8 cellular contexts compared by ENCODE assay signal in genomic region chr2:219219113-219219696, GRCh38. TPM values are rescaled to one million over a fixed set of nuclear protein-coding genes. Genes with fewer than 3 reads are reported as not detected.
DNase-seq lines count a peak whose midpoint lies in the region; ATAC-seq and TF ChIP-seq lines count a peak whose summit lies in the region.

No MANE protein-coding gene starts in this region.

- no peak for DNase-seq in CD8-positive, alpha-beta T cell
- DNase-seq in PC-9 (no peak), epithelial cell of proximal tubule (ENCODE audit: low read depth) (no peak), osteocyte (ENCODE audit: extremely low spot score, unreplicated experiment) (no peak), AML-193 (lab: John Stamatoyannopoulos, UW) (no peak), DMS53 treated with DMSO at 0.1 percent for 48 hours (lab: John Stamatoyannopoulos, UW; ENCODE audit: unreplicated experiment) (no peak)

- peak overlapping the region; percentile 91 for H3K4me2 ChIP-seq in PC-9

- CTCF ChIA-PET in CD8-positive, alpha-beta T cell (lab: Charles Lee), result interaction anchor here (0.7 to 20.3 kb wide), 11 partner anchors 11 to 76 kb away, joined by 3 to 228 read pairs (median 4); partner anchors contain the start of genes ANKZF1, CNPPD1, NHEJ1 and SLC23A3
- CTCF ChIA-PET in PC-9 (lab: Charles Lee), result interaction anchor here (0.7 kb wide), 1 partner anchor 43 kb away, joined by 5 read pairs; the partner anchor contains the start of gene CNPPD1

- ATAC-seq in CD8-positive, alpha-beta T cell, result no peak
- ATAC-seq in GM21717 (IDR thresholded peaks at IDR 0.05; ENCODE audit: unreplicated experiment) (no peak), GM18517 (IDR thresholded peaks at IDR 0.05; ENCODE audit: unreplicated experiment) (no peak)

- peak overlapping the region; percentile 82 for H3K4me3 Mint-ChIP-seq in CD8-positive, alpha-beta T cell
- peak overlapping the region; percentile 83 for H3K4me3 Mint-ChIP-seq in osteocyte (ENCODE audit: unreplicated experiment)

- intact Hi-C loops in CD8-positive, alpha-beta T cell (cut with DNase I, micrococcal nuclease), result loop anchor here (1.0 to 10.0 kb wide), 4 partner anchors 9 to 194 kb away; partner anchors contain the start of genes DNAJB2 (in 1 of the 2) and NHEJ1 (in 1 of the 2)
- intact Hi-C loops in PC-9 (cut with micrococcal nuclease; ENCODE audit: unreplicated experiment), result loop anchor here (1.0 to 2.0 kb wide), 2 partner anchors 10 to 58 kb away; partner anchors contain the start of genes ANKZF1, ATG9A and NHEJ1

- peaks cover 23% of the 10 kb centered on the region for H3K4me1 ChIP-seq in CD8-positive, alpha-beta T cell (ENCODE audit: insufficient read depth, low read length)
- H3K4me1 ChIP-seq in PC-9 (replicated peaks; ENCODE audit: insufficient read depth), result peaks cover 13% of the 10 kb centered on the region

- H3K36me3 Mint-ChIP-seq in CD8-positive, alpha-beta T cell, result peaks cover 47% of the 10 kb centered on the region
- H3K36me3 Mint-ChIP-seq in osteocyte (ENCODE audit: unreplicated experiment), result peaks cover 27% of the 10 kb centered on the region

- peak overlapping the region; percentile 43 for H3K27ac ChIP-seq in CD8-positive, alpha-beta T cell (ENCODE audit: low read depth, low read length)
- no peak overlapping the region for H3K27ac ChIP-seq in PC-9

- no peaks in the 10 kb centered on the region for H3K27me3 Mint-ChIP-seq in CD8-positive, alpha-beta T cell (ENCODE audit: low read depth)
- H3K27me3 Mint-ChIP-seq in osteocyte (ENCODE audit: unreplicated experiment), result no peaks in the 10 kb centered on the region

- peaks cover 7% of the 10 kb centered on the region for H3K79me2 ChIP-seq in PC-9 (ENCODE audit: low read depth)

- no peaks in the 10 kb centered on the region for H3K27me3 ChIP-seq in CD8-positive, alpha-beta T cell (ENCODE audit: insufficient read depth, low read length)
- H3K27me3 ChIP-seq in PC-9 (ENCODE audit: insufficient read depth, low read depth), result no peaks in the 10 kb centered on the region

- H3K27ac Mint-ChIP-seq in CD8-positive, alpha-beta T cell, result peak overlapping the region; percentile 62
- H3K27ac Mint-ChIP-seq in osteocyte (ENCODE audit: unreplicated experiment), result peak overlapping the region; percentile 99

- TF ChIP-seq CTCF in CD8-positive, alpha-beta T cell (IDR thresholded peaks at IDR 0.05), result no peak
- TF ChIP-seq CTCF in PC-9 (conservative IDR thresholded peaks at IDR 0.05), result no peak
- no peak for TF ChIP-seq CTCF in epithelial cell of proximal tubule (conservative IDR thresholded peaks at IDR 0.05; ENCODE audit: low read depth, low read length)
- no peak for TF ChIP-seq CTCF in osteocyte (IDR thresholded peaks at IDR 0.05)

- H4K20me1 ChIP-seq in PC-9 (ENCODE audit: insufficient read depth), result no peaks in the 10 kb centered on the region

- H3K4me3 ChIP-seq in CD8-positive, alpha-beta T cell (ENCODE audit: low read depth, low read length), result peak overlapping the region; percentile 87
- peak overlapping the region; percentile 64; the same call in 1 of the 2 replicates for H3K4me3 ChIP-seq in PC-9
- peak overlapping the region; percentile 62 for H3K4me3 ChIP-seq in epithelial cell of proximal tubule (ENCODE audit: low read depth, low read length)

- peaks cover 34% of the 10 kb centered on the region for H3K36me3 ChIP-seq in CD8-positive, alpha-beta T cell (ENCODE audit: insufficient read depth, low read length)
- no peaks in the 10 kb centered on the region for H3K36me3 ChIP-seq in PC-9 (ENCODE audit: low read depth)

- BruUV-seq in PC-9 (replicated peaks; lab: Mats Ljungman, UMichigan), result no TSS peak

- peaks cover 16% of the 10 kb centered on the region; the same call in 1 of the 2 replicates for H3F3A ChIP-seq in PC-9 (ENCODE audit: insufficient read depth, low read depth)

- POLR2A ChIA-PET in CD8-positive, alpha-beta T cell (lab: Charles Lee), result interaction anchor here (1.0 to 3.2 kb wide), 13 partner anchors 10 to 170 kb away, joined by 3 to 34 read pairs (median 5); partner anchors contain the start of genes ANKZF1, ATG9A, CNPPD1 and DNAJB2
- POLR2A ChIA-PET in PC-9 (lab: Charles Lee; ENCODE audit: unreplicated experiment), result interaction anchor here (0.6 to 0.7 kb wide), 5 partner anchors 21 to 188 kb away, joined by 3 to 12 read pairs (median 4); no protein-coding TSS in a partner anchor

- H2AFZ ChIP-seq in PC-9, result no peak overlapping the region; the same call in 1 of the 2 replicates

- no peaks in the 10 kb centered on the region for H3K9me3 Mint-ChIP-seq in CD8-positive, alpha-beta T cell
- H3K9me3 Mint-ChIP-seq in osteocyte (ENCODE audit: unreplicated experiment), result no peaks in the 10 kb centered on the region

- H3K4me1 Mint-ChIP-seq in CD8-positive, alpha-beta T cell (ENCODE audit: low read depth), result peaks cover 19% of the 10 kb centered on the region
- peaks cover 25% of the 10 kb centered on the region for H3K4me1 Mint-ChIP-seq in osteocyte (ENCODE audit: unreplicated experiment)

- H3K9me2 ChIP-seq in PC-9 (ENCODE audit: insufficient read depth), result no peaks in the 10 kb centered on the region

- H3K9me3 ChIP-seq in CD8-positive, alpha-beta T cell (ENCODE audit: low read length), result no peaks in the 10 kb centered on the region
- H3K9me3 ChIP-seq in PC-9 (ENCODE audit: insufficient read depth, low read depth), result no peaks in the 10 kb centered on the region

RNA-seq across cellular contexts. Expression of gene ABCB6, which starts 0.4 kb away (rescaled TPM):
- total RNA-seq in CD8-positive, alpha-beta T cell, result 1 to 10 TPM; 3.4 to 3.5 TPM
- total RNA-seq in PC-9 (2021) (33.7 and 41.4 TPM in 2 replicates), epithelial cell of proximal tubule (9.3 and 11.7 TPM in 2 replicates), osteocyte (27.5 and 30.0 TPM in 2 replicates)

RNA-seq across cellular contexts. Expression of gene ATG9A, which starts 10.2 kb away (rescaled TPM):
- 100 to 1,000 TPM; 103 to 116 TPM for total RNA-seq in CD8-positive, alpha-beta T cell
- 56.0 and 64.5 TPM in 2 replicates for total RNA-seq in PC-9 (2021)
- total RNA-seq in epithelial cell of proximal tubule, result 34.1 and 52.9 TPM in 2 replicates
- 83.6 and 95.2 TPM in 2 replicates for total RNA-seq in osteocyte

RNA-seq across cellular contexts. Expression of gene ANKZF1, which starts 10.4 kb away (rescaled TPM):
- 10 to 100 TPM; 97.4 to 99.5 TPM for total RNA-seq in CD8-positive, alpha-beta T cell
- total RNA-seq in PC-9 (2021), result 62.2 and 65.1 TPM in 2 replicates
- 20.3 and 50.3 TPM in 2 replicates for total RNA-seq in epithelial cell of proximal tubule
- 44.8 and 55.6 TPM in 2 replicates for total RNA-seq in osteocyte

RNA-seq across cellular contexts. Expression of gene ZFAND2B, which starts 12.6 kb away (rescaled TPM):
- 10 to 100 TPM; 74.3 to 78.7 TPM for total RNA-seq in CD8-positive, alpha-beta T cell
- total RNA-seq in PC-9 (2021), result 24.6 and 39.4 TPM in 2 replicates
- 29.7 and 31.6 TPM in 2 replicates for total RNA-seq in epithelial cell of proximal tubule
- 30.0 and 31.4 TPM in 2 replicates for total RNA-seq in osteocyte

RNA-seq across cellular contexts. Expression of gene GLB1L, which starts 26.0 kb away (rescaled TPM):
- 1 to 10 TPM; 1.7 to 2.8 TPM for total RNA-seq in CD8-positive, alpha-beta T cell
- 7.9 and 10.8 TPM in 2 replicates for total RNA-seq in PC-9 (2021)
- total RNA-seq in epithelial cell of proximal tubule, result 10.4 and 11.0 TPM in 2 replicates
- 8.8 and 9.6 TPM in 2 replicates for total RNA-seq in osteocyte
